12 cellular contexts compared by ENCODE assay signal in genomic region chr2:45013229-45014015, GRCh38. TPM values are rescaled to one million over a fixed set of nuclear protein-coding genes. Genes with fewer than 3 reads are reported as not detected.
DNase-seq lines count a peak whose midpoint lies in the region; ATAC-seq, FAIRE-seq and TF ChIP-seq lines count a peak whose summit lies in the region.
"Had no signal": no experiment of that assay in that cellular context is flagged by ENCODE, and none has a peak within 500 bp of the region (broad histone marks: within the 10 kb centered on the region; RNA-seq: fewer than 3 reads in every experiment).

No MANE protein-coding gene starts in this region.

- H3K27ac ChIP-seq in heart left ventricle, result peak overlapping the region in 5 of 12 donors; percentile 17 to 56 (median 38)
- H3K27ac ChIP-seq in H1 (ENCODE audit: low read depth, low read length), result no peak overlapping the region
- no peak overlapping the region for H3K27ac ChIP-seq in upper lobe of right lung

- peaks cover 32 to 85% (median 54%) of the 10 kb centered on the region in 9 donors for H3K27me3 ChIP-seq in heart left ventricle
- peaks cover 36 to 58% (median 54%) of the 10 kb centered on the region in 4 experiments for H3K27me3 ChIP-seq in H1 (replicated peaks in 1 of 4; ENCODE audit: control insufficient read depth in 3 of 4, extremely low read depth in 1 of 4, insufficient read depth in 3 of 4, low read length in 3 of 4)
- H3K27me3 ChIP-seq in upper lobe of right lung, result peaks cover 86% of the 10 kb centered on the region

- H3K36me3 ChIP-seq in heart left ventricle (no peaks in the 10 kb centered on the region), H1 (ENCODE audit: control insufficient read depth in 2 of 4, insufficient read depth in 4 of 4, low read length in 3 of 4) (peaks cover 0 to 11% (median 0%) of the 10 kb centered on the region in 4 experiments; a peak in 1 of 8 replicates), upper lobe of right lung (no peaks in the 10 kb centered on the region)

- H3K23me2 ChIP-seq in H1 (ENCODE audit: low read depth, low read length), result peaks cover 12% of the 10 kb centered on the region

- H3K14ac ChIP-seq in H1 (ENCODE audit: insufficient read length), result no peak overlapping the region

- H3K4me3 ChIP-seq in heart left ventricle (peak overlapping the region; percentile 27 to 61 (median 48)), H1 (ENCODE audit: extremely low read depth in 1 of 4, insufficient read depth in 2 of 4, low read depth in 3 of 4, low read length in 4 of 4) (peak overlapping the region; percentile 53 to 68 (median 64)), upper lobe of right lung (peak overlapping the region; percentile 28)

- no peaks in the 10 kb centered on the region for H3K79me1 ChIP-seq in H1 (ENCODE audit: low read depth, low read length)

- H2BK15ac ChIP-seq in H1 (ENCODE audit: low read length), result peak overlapping the region; percentile 81; the same call in 1 of the 2 replicates

- no peak for TF ChIP-seq RAD21 in H1 (IDR thresholded peaks at IDR 0.05 in 1 of 2, conservative IDR thresholded peaks at IDR 0.05 in 1 of 2; ENCODE audit: low read depth in 2 of 2, low read length in 2 of 2)

- no peak overlapping the region for H2BK5ac ChIP-seq in H1 (ENCODE audit: low read depth, low read length)

- no peak for ATAC-seq in heart left ventricle
- no peak for ATAC-seq in Right ventricle myocardium inferior
- no peak for ATAC-seq in upper lobe of right lung
- no peak for ATAC-seq in HG03280 (IDR thresholded peaks at IDR 0.05; ENCODE audit: unreplicated experiment)
- ATAC-seq in HG03354 (IDR thresholded peaks at IDR 0.05; ENCODE audit: poor library complexity, severe bottlenecking, unreplicated experiment), result no peak
- no peak for ATAC-seq in HG02981 (IDR thresholded peaks at IDR 0.05; ENCODE audit: unreplicated experiment)
- ATAC-seq: stimulated activated memory B cell treated with anti-CD40 and anti-IgM and Interleukin-4, amounts not matched to agents 10 μg/mL and 1 μg/mL and 100 μg/mL, for 72 hours had no signal

- H4K5ac ChIP-seq in H1 (ENCODE audit: insufficient read length, low read depth, low read length), result no peak overlapping the region

- no peaks in the 10 kb centered on the region for H3K79me2 ChIP-seq in H1 (ENCODE audit: control insufficient read depth in 1 of 2, insufficient read depth in 2 of 2, low read length in 2 of 2)

- H3K9me3 ChIP-seq in heart left ventricle (no peaks in the 10 kb centered on the region), H1 (ENCODE audit: insufficient read depth in 2 of 2, low read depth in 1 of 2, low read length in 1 of 2) (no peaks in the 10 kb centered on the region), upper lobe of right lung (no peaks in the 10 kb centered on the region)

- peak overlapping the region; percentile 74 to 98 for H3K4me2 ChIP-seq in H1 (ENCODE audit: insufficient read depth in 1 of 2, low read depth in 2 of 2, low read length in 2 of 2)

- peak overlapping the region; percentile 60; the same call in 1 of the 2 replicates for H2BK12ac ChIP-seq in H1 (ENCODE audit: low read depth, low read length)

- no peak overlapping the region for H4K91ac ChIP-seq in H1 (replicated peaks; ENCODE audit: insufficient read length, low read length)

- TF ChIP-seq EP300 in H1 (IDR thresholded peaks at IDR 0.05; ENCODE audit: borderline replicate concordance in 1 of 2, low read depth in 2 of 2, low read length in 2 of 2), result no peak

- no peak for FAIRE-seq in H1 (lab: Jason Lieb, UNC)
- FAIRE-seq: HTR-8/SVneo had no signal

- peak overlapping the region; percentile 82 for H3K18ac ChIP-seq in H1 (ENCODE audit: extremely low read depth, low read length)

- H2AFZ ChIP-seq in H1 (ENCODE audit: low read length), result peak overlapping the region; percentile 0; the same call in 1 of the 2 replicates

- peak overlapping the region in 1 of 4 experiments; percentile 4; a peak in 1 of 7 replicates for H3K9ac ChIP-seq in H1 (replicated peaks in 1 of 4; ENCODE audit: extremely low read depth in 1 of 4, low read depth in 3 of 4, low read length in 3 of 4)

- WGBS in heart left ventricle, 4 donors, result 3 to 15% (median 7%) methylated on average over 36 to 83 of the region's 83 CpGs
- 4% methylated on average over 47 of the region's 83 CpGs; no CpG with 5 or more reads in 1 of the 2 experiments for WGBS in H1 (ENCODE audit: extremely low coverage in 1 of 2, insufficient coverage in 1 of 2, insufficient read length in 1 of 2, insufficient replicate concordance in 2 of 2, low coverage in 1 of 2, low lambda C conversion rate in 2 of 2, missing lambda C conversion rate in 1 of 2), 2 experiments

- no peak overlapping the region for H2AK5ac ChIP-seq in H1 (ENCODE audit: low read depth, low read length)

- no peak overlapping the region for H3K23ac ChIP-seq in H1 (ENCODE audit: insufficient read length)

- TF ChIP-seq POLR2A in heart left ventricle (IDR thresholded peaks at IDR 0.05), result no peak
- no peak for TF ChIP-seq POLR2A in H1 (IDR thresholded peaks at IDR 0.05; ENCODE audit: control extremely low read depth in 1 of 2, low read depth in 2 of 2, low read length in 2 of 2)

- peaks cover 4 to 45% (median 27%) of the 10 kb centered on the region in 12 donors for H3K4me1 ChIP-seq in heart left ventricle
- H3K4me1 ChIP-seq in H1 (replicated peaks in 1 of 4; ENCODE audit: control insufficient read depth in 3 of 4, insufficient read depth in 4 of 4, low read length in 3 of 4), result peaks cover 0 to 23% (median 13%) of the 10 kb centered on the region in 4 experiments; a peak in 6 of 7 replicates
- H3K4me1 ChIP-seq in upper lobe of right lung, result peaks cover 30% of the 10 kb centered on the region

- intact Hi-C loops in heart left ventricle (cut with DNase I), result no loop called here
- intact Hi-C loops in Right ventricle myocardium inferior (cut with DNase I), result no loop called here
- intact Hi-C loops in upper lobe of right lung (cut with DNase I), result no loop called here

- H2BK20ac ChIP-seq in H1 (ENCODE audit: low read length), result no peak overlapping the region

- no peak overlapping the region for H3K4ac ChIP-seq in H1 (replicated peaks; ENCODE audit: insufficient read length, low read depth, low read length)

- TF ChIP-seq CTCF in heart left ventricle (IDR thresholded peaks at IDR 0.05), result no peak
- TF ChIP-seq CTCF in H1 (IDR thresholded peaks at IDR 0.05; ENCODE audit: control extremely low read depth in 1 of 3, insufficient read depth in 1 of 3, low read depth in 1 of 3, low read length in 3 of 3), result peak in 1 of 3 experiments; percentile 0; a peak in 1 of 4 replicates
- no peak for TF ChIP-seq CTCF in upper lobe of right lung (IDR thresholded peaks at IDR 0.05)

- H4K8ac ChIP-seq in H1 (ENCODE audit: extremely low read depth, insufficient read depth, low read length), result peak overlapping the region; percentile 62

- DNase-seq in heart left ventricle (no peak), Right ventricle myocardium inferior (ENCODE audit: missing footprints) (no peak), H1 (ENCODE audit: low read depth in 1 of 2, low spot score in 2 of 2) (peak in 1 of 2 experiments; percentile 69), myocyte (ENCODE audit: low read depth) (peak; percentile 38), upper lobe of right lung (no peak)
- DNase-seq: activated CD8-positive, alpha-beta T cell treated with anti-CD3 and anti-CD28 coated beads, Interleukin-2, amount 10 ng/mL, durations not matched to agents 7 days and 5 days; SIG-M5 had no signal

- H3K56ac ChIP-seq in H1 (replicated peaks; ENCODE audit: insufficient read length, low read depth, low read length), result no peak overlapping the region

- no peak overlapping the region for H2BK120ac ChIP-seq in H1 (replicated peaks; ENCODE audit: low read depth, low read length)

- POLR2A ChIA-PET in H1 (lab: Charles Lee; ENCODE audit: partially characterized antibody), result interaction anchor here (0.7 to 2.7 kb wide), 5 partner anchors 10 to 597 kb away, joined by 3 to 20 read pairs (median 4); no protein-coding TSS in a partner anchor

- CTCF ChIA-PET in H1 (lab: Charles Lee; ENCODE audit: partially characterized antibody), result interaction anchor here (0.6 to 5.5 kb wide), 23 partner anchors 9 to 224 kb away, joined by 3 to 61 read pairs (median 4); no protein-coding TSS in a partner anchor

- peaks cover 6 to 15% of the 10 kb centered on the region in 2 experiments for H4K20me1 ChIP-seq in H1 (replicated peaks in 1 of 2; ENCODE audit: control insufficient read depth in 1 of 2, insufficient read depth in 2 of 2, low read length in 2 of 2)

TF ChIP-seq in H1, 55 proteins besides CTCF, POLR2A, EP300 and RAD21 (continues in another document):
- no peak for TF ChIP-seq BCL11A (IDR thresholded peaks at IDR 0.05; ENCODE audit: low read depth in 2 of 2, low read length in 2 of 2)
- TF ChIP-seq HDAC2 (IDR thresholded peaks at IDR 0.05; ENCODE audit: borderline replicate concordance in 1 of 2, low read depth in 2 of 2, low read length in 2 of 2), result 0 out of 4 replicates have a peak, but pooled peaks of 1 of the 2 experiments have one; percentile 12
- no peak for TF ChIP-seq SP4 (IDR thresholded peaks at IDR 0.05; ENCODE audit: low read length)
- peak; percentile 97 for TF ChIP-seq E2F6 (IDR thresholded peaks at IDR 0.05)
- peak; percentile 92 for TF ChIP-seq KDM4A (IDR thresholded peaks at IDR 0.05; ENCODE audit: low read depth, low read length, severe bottlenecking)
- TF ChIP-seq YY1 (IDR thresholded peaks at IDR 0.05; ENCODE audit: low read depth, low read length), result no peak
- TF ChIP-seq RNF2 (IDR thresholded peaks at IDR 0.05; ENCODE audit: borderline replicate concordance, low read depth, low read length, missing control alignments, poor library complexity, severe bottlenecking), result peak; percentile 95

RNA-seq across cellular contexts. Expression of gene SIX2, which starts 4.2 kb away (rescaled TPM):
- total RNA-seq in heart left ventricle (1 to 10 TPM in 3 of 9 donors, under 1 TPM in 6; 0.32 to 1.8 (median 0.61) TPM), Right ventricle myocardium inferior (0.65 TPM), myocyte (62.3 and 68.8 TPM in 2 replicates), upper lobe of right lung (not detected)
- polyA plus RNA-seq in heart left ventricle (1 to 10 TPM in 1 of 2 donors, under 1 TPM in 1; 0.99 to 2.0 TPM), H1 (2011; rRNA removed) (0.47 and 0.77 TPM in 2 replicates)
- 0.84 and 1.0 TPM in 2 replicates for total RNA-seq in H1 (2021; fragmentation: NEBNext Ultra II Directional; extraction: Animal tissue kit (Norgen Biotek cat#: 25700))
- polyA plus RNA-seq in H1 (2011; cell fraction: cytosol; rRNA removed), result 0.87 TPM
- polyA plus RNA-seq in H1 (2011; cell fraction: nucleus; rRNA removed), result 0.23 TPM
- 0.19 to 0.31 TPM (median 0.27 TPM) in 4 replicates for polyA plus RNA-seq in H1 (2012, experiment 1 of 2)
- polyA plus RNA-seq in H1 (2012, experiment 2 of 2), result 0.50 TPM
- 0.51 TPM for polyA plus RNA-seq in H1 (2013, experiment 1 of 2)
- 0.59 TPM for polyA plus RNA-seq in H1 (2013, experiment 2 of 2)
- 0.15 and 0.32 TPM in 2 replicates for polyA minus RNA-seq in H1 (2011; rRNA and poly(A)+ RNA removed)
- polyA minus RNA-seq in H1 (2011; cell fraction: cytosol; rRNA and poly(A)+ RNA removed), result 0.66 TPM
- 1.8 TPM for polyA minus RNA-seq in H1 (2011; cell fraction: nucleus; rRNA and poly(A)+ RNA removed)
- polyA plus RNA-seq in myocyte (2012), result 39.7 TPM
- total RNA-seq: activated CD8-positive, alpha-beta T cell treated with anti-CD3 and anti-CD28 coated beads, Interleukin-2, amount 10 ng/mL, durations not matched to agents 7 days and 5 days had no signal

Comparison
In these comparisons a context has a peak if more than half of its experiments do, and no peak if none do; other contexts are left out.
1. RNA of gene SIX2, which starts 4.2 kb away (total RNA-seq): 62.3 to 68.8 TPM in myocyte; 0.84 to 1.0 TPM in H1, 0.65 TPM in Right ventricle myocardium inferior (single experiment), 0.32 to 1.8 TPM in heart left ventricle and not detected in upper lobe of right lung (single experiment); every median in the first group is over 10 times any median in the second.
2. Peak in every context shown above with its lines, with median percentiles within 50 percentile points of each other: H3K4me3 ChIP-seq.